Comparison of ENCODE assay signal across 13 cellular contexts in the genomic region with DNA sequence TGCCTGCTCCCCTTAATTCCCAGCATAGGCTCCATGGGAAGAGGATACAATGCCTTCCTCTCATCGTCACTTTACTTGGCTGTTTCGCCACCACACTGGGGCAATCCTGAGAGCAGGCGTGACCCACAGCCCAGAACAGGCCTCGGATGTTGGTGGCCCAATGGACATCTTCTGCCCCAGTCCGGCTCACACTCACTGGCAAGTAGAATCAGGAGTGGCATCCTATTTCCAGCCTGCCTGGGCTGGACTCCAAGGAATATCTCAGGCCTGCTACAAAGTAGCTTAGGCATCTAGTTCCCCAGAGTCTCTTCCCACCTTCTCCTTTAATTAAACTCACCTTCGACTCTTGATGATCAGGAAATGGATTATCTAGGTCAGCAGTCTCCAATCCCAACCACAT.
"Had no signal": no experiment of that assay in that cellular context is flagged by ENCODE, and none has a peak within 500 bp of the region (broad histone marks: within the 10 kb centered on the region; RNA-seq: fewer than 3 reads in every experiment).

No MANE protein-coding gene starts in this region.

- H3K36me3 ChIP-seq: adrenal gland, cardiac muscle cell, pancreas, spleen, tibial nerve, WERI-Rb-1 had no signal

- H3K36me3 Mint-ChIP-seq: activated naive CD4-positive, alpha-beta T cell treated with anti-CD3 and anti-CD28 coated beads, Interleukin-2, amount 50 U/mL, for 72 hours had no signal

- H3K27me3 ChIP-seq: adrenal gland, pancreas had no signal

- ATAC-seq: activated naive CD4-positive, alpha-beta T cell treated with anti-CD3 and anti-CD28 coated beads, Interleukin-2, amount 50 U/mL, for 72 hours; pancreas; stimulated activated naive CD8-positive, alpha-beta T cell treated with anti-CD3 and anti-CD28 coated beads, Interleukin-15, Interleukin-2, amounts not matched to agents 100 U/mL and 50 U/mL, for 24 hours had no signal

- H3K9me3 Mint-ChIP-seq: activated naive CD4-positive, alpha-beta T cell treated with anti-CD3 and anti-CD28 coated beads, Interleukin-2, amount 50 U/mL, for 72 hours had no signal

- H3K27ac ChIP-seq: adrenal gland, cardiac muscle cell, pancreas, spleen, tibial nerve, WERI-Rb-1 had no signal

- FAIRE-seq: pancreas, urothelium cell line had no signal

- H3K9me3 ChIP-seq: adrenal gland, pancreas, spleen, tibial nerve had no signal

- H3K27ac Mint-ChIP-seq: activated naive CD4-positive, alpha-beta T cell treated with anti-CD3 and anti-CD28 coated beads, Interleukin-2, amount 50 U/mL, for 72 hours had no signal

- H3K4me3 ChIP-seq: adrenal gland, cardiac muscle cell, pancreas, spleen, tibial nerve had no signal

- DNase-seq: activated CD4-positive, alpha-beta T cell treated with anti-CD3 and anti-CD28 coated beads for 1 hour; activated gamma-delta T cell treated with Interleukin-2 at 50 U/mL for 16 hours; adrenal gland; hippocampal formation; islet precursor cell; pancreas; spleen; stimulated activated naive CD8-positive, alpha-beta T cell treated with anti-CD3 and anti-CD28 coated beads, Interleukin-15, Interleukin-2, amounts not matched to agents 100 U/mL and 50 U/mL, for 24 hours; WERI-Rb-1 had no signal

- H3K4me1 ChIP-seq: pancreas had no signal
